In genomic region chr7:120273476-120273975, GRCh38 we compare ENCODE assay signal across 9 cellular contexts. TPM values are rescaled to one million over a fixed set of nuclear protein-coding genes. Genes with fewer than 3 reads are reported as not detected.
DNase-seq lines count a peak whose midpoint lies in the region; ATAC-seq and TF ChIP-seq lines count a peak whose summit lies in the region.
"Had no signal": no experiment of that assay in that cellular context is flagged by ENCODE, and none has a peak within 500 bp of the region (broad histone marks: within the 10 kb centered on the region; RNA-seq: fewer than 3 reads in every experiment).

No MANE protein-coding gene starts in this region.

- peaks cover 0 to 16% (median 7%) of the 10 kb centered on the region in 6 donors for H3K4me1 ChIP-seq in spleen

- WGBS in spleen, 5 donors, result 0 to 4% (median 3%) methylated on average over 34 to 38 of the region's 38 CpGs

- intact Hi-C loops in spleen (cut with DNase I; ENCODE audit: low total_unique reads), result no loop called here

- no peaks in the 10 kb centered on the region for H3K36me3 ChIP-seq in spleen

- in situ Hi-C loops in astrocyte of the cerebellum (cut with HindIII; ENCODE audit: low sequenced_read_pairs), result loop anchor here (10.0 kb wide), 1 partner anchor 319 kb away; no protein-coding TSS in a partner anchor

- H3K9me3 ChIP-seq in iPS-18c (ENCODE audit: control insufficient read depth, insufficient read depth, low read length), result no peaks in the 10 kb centered on the region
- H3K9me3 ChIP-seq in spleen, result peaks cover 0 to 7% (median 0%) of the 10 kb centered on the region in 8 donors

- ATAC-seq in HG02623 (IDR thresholded peaks at IDR 0.05; ENCODE audit: unreplicated experiment), result peak; percentile 65

- no peak for TF ChIP-seq POLR2A in spleen (IDR thresholded peaks at IDR 0.05)

- H3K27me3 ChIP-seq in spleen (replicated peaks in 1 of 7), result peaks cover 0 to 47% (median 18%) of the 10 kb centered on the region in 7 donors

- H3K27ac ChIP-seq in spleen, result no peak overlapping the region

- peak; percentile 8 for DNase-seq in activated CD4-positive, alpha-beta T cell treated with anti-CD3 and anti-CD28 coated beads for 48 hours
- DNase-seq in activated CD4-positive, alpha-beta T cell treated with anti-CD3 and anti-CD28 coated beads, Interleukin-2, amount 50 U/mL, for 48 hours, result no peak
- DNase-seq in NCI-H1694 (lab: John Stamatoyannopoulos, UW) (peak; percentile 7), astrocyte of the cerebellum (ENCODE audit: low read depth) (peak; percentile 3), spleen (no peak), SKM-1 treated with dmso at 0.1 percent for 144 hours (lab: John Stamatoyannopoulos, UW; ENCODE audit: unreplicated experiment) (no peak)

- TF ChIP-seq CTCF in astrocyte of the cerebellum (IDR thresholded peaks at IDR 0.05; ENCODE audit: low read depth, low read length, missing control alignments) (no peak), spleen (IDR thresholded peaks at IDR 0.05 in 8 of 11, conservative IDR thresholded peaks at IDR 0.05 in 3 of 11) (no peak)

- H3K4me3 ChIP-seq in astrocyte of the cerebellum (ENCODE audit: low read depth, low read length) (peak overlapping the region; percentile 64), iPS-18c (ENCODE audit: insufficient read depth, low read depth, low read length) (peak overlapping the region; percentile 50), spleen (peak overlapping the region in 5 of 8 donors; percentile 7 to 62 (median 29))

RNA-seq across cellular contexts. Expression of gene KCND2, which starts 0.6 kb away (rescaled TPM):
- total RNA-seq in spleen, result under 1 TPM in 6 of 7 donors, not detected in 1; 0.13 to 0.80 (median 0.29) TPM
- under 1 TPM; 0.02 to 0.32 (median 0.11) TPM for polyA plus RNA-seq in spleen
- total RNA-seq: CD4-positive, CD25-positive, alpha-beta regulatory T cell had no signal
- polyA plus RNA-seq: CD4-positive, CD25-positive, alpha-beta regulatory T cell had no signal

Comparison
In these comparisons a context has a peak if more than half of its experiments do, and no peak if none do; other contexts are left out.
1. DNase-seq: peak in activated CD4-positive, alpha-beta T cell treated with anti-CD3 and anti-CD28 coated beads for 48 hours (single experiment), NCI-H1694 (single experiment) and astrocyte of the cerebellum (single experiment); none in activated CD4-positive, alpha-beta T cell treated with anti-CD3 and anti-CD28 coated beads, Interleukin-2, amount 50 U/mL, for 48 hours (0 of 2), spleen (single experiment) and SKM-1 treated with dmso at 0.1 percent for 144 hours (single experiment).
2. Peak in every context shown above with its lines, with median percentiles within 50 percentile points of each other: H3K4me3 ChIP-seq.